17 cellular contexts compared by ENCODE assay signal in the genomic region with DNA sequence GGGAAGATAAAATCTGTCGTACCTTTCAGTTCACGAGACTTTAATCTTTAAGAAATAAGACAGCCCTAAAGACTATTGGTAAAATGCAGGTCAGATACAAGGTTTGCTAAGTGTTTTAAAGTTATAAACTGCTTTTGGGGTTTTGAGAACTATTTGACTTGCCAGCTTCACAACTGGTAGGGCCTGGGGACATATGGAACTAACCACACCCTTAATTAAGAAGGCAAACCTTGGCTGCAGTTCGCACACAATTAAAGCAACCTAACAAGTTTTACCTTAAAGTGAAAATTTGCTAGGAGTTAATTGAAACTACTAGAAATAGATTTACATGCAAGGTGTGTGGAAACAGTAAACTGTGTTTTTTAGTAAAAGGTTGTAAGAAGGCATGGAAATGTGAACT.
"Had no signal": no experiment of that assay in that cellular context is flagged by ENCODE, and none has a peak within 500 bp of the region (broad histone marks: within the 10 kb centered on the region; RNA-seq: fewer than 3 reads in every experiment).

No MANE protein-coding gene starts in this region.

- DNase-seq: activated CD4-positive, CD25-positive, alpha-beta regulatory T cell treated with anti-CD3 and anti-CD28 coated beads, Interleukin-2, amount 50 U/mL, for 72 hours; activated naive CD8-positive, alpha-beta T cell treated with anti-CD3 and anti-CD28 coated beads, Interleukin-2, amount 10 ng/mL, durations not matched to agents 7 days and 5 days; brain microvascular endothelial cell; effector CD4-positive, alpha-beta T cell; heart left ventricle; T-helper 1 cell; T1000; tibial artery had no signal

- ATAC-seq: heart left ventricle; left lobe of liver; natural killer cell treated with Interleukin-12 subunit alpha and Interleukin-12 subunit beta and Interleukin-15 and Interleukin-18, amount 100 ng/mL, for 72 hours; sciatic nerve; SK-N-SH treated with all-trans-retinoic acid at 6 μM for 48 hours; stimulated activated effector memory CD8-positive, alpha-beta T cell treated with anti-CD3 and anti-CD28 coated beads, Interleukin-12 subunit alpha, Interleukin-12 subunit beta, amount 100 ng/mL, for 72 hours had no signal

- H3K36me3 Mint-ChIP-seq: stimulated activated effector memory CD8-positive, alpha-beta T cell treated with anti-CD3 and anti-CD28 coated beads, Interleukin-12 subunit alpha, Interleukin-12 subunit beta, amount 100 ng/mL, for 72 hours had no signal

- H3K36me3 ChIP-seq: brain microvascular endothelial cell, heart left ventricle, tibial artery had no signal

- H3K4me1 ChIP-seq: tibial artery had no signal

- H3K4me3 ChIP-seq: coronary artery, heart left ventricle, tibial artery had no signal

- H3K27ac Mint-ChIP-seq: activated naive CD8-positive, alpha-beta T cell treated with anti-CD3 and anti-CD28 coated beads, Interleukin-2, amount 10 ng/mL, durations not matched to agents 7 days and 5 days; activated T-helper 1 cell treated with anti-CD3 and anti-CD28 coated beads, Interleukin-12 subunit alpha, Interleukin-12 subunit beta, Interleukin-2, Interleukin-4 antibody, amounts not matched to agents 30 ng/mL and 10 ng/mL and 1 ng/mL, durations not matched to agents 14 hours and 24 hours and 36 hours; natural killer cell treated with Interleukin-12 subunit alpha and Interleukin-12 subunit beta and Interleukin-15 and Interleukin-18, amount 100 ng/mL, for 72 hours; stimulated activated effector memory CD8-positive, alpha-beta T cell treated with anti-CD3 and anti-CD28 coated beads, Interleukin-12 subunit alpha, Interleukin-12 subunit beta, amount 100 ng/mL, for 72 hours had no signal

- H3K9me3 ChIP-seq: tibial artery had no signal

- H3K27me3 ChIP-seq: brain microvascular endothelial cell, heart left ventricle, tibial artery had no signal

- H3K27ac ChIP-seq: brain microvascular endothelial cell, coronary artery, heart left ventricle, tibial artery had no signal

- FAIRE-seq: frontal cortex had no signal

- H3K9me3 Mint-ChIP-seq: central memory CD8-positive, alpha-beta T cell; natural killer cell treated with Interleukin-12 subunit alpha and Interleukin-12 subunit beta and Interleukin-15 and Interleukin-18, amount 100 ng/mL, for 72 hours; stimulated activated effector memory CD8-positive, alpha-beta T cell treated with anti-CD3 and anti-CD28 coated beads, Interleukin-12 subunit alpha, Interleukin-12 subunit beta, amount 100 ng/mL, for 72 hours had no signal
